ENCODE assay signal across 22 cellular contexts in genomic region chr6:137423444-137424168, GRCh38.
DNase-seq lines count a peak whose midpoint lies in the region; ATAC-seq, FAIRE-seq and TF ChIP-seq lines count a peak whose summit lies in the region.
"Had no signal": no experiment of that assay in that cellular context is flagged by ENCODE, and none has a peak within 500 bp of the region (broad histone marks: within the 10 kb centered on the region; RNA-seq: fewer than 3 reads in every experiment).

No MANE protein-coding gene starts in this region.

- H3K27me3 ChIP-seq in Karpas-422 (ENCODE audit: low read length) (no peaks in the 10 kb centered on the region), GM12878 (replicated peaks in 1 of 2; ENCODE audit: control insufficient read depth in 2 of 2, insufficient read depth in 2 of 2, low read length in 1 of 2) (no peaks in the 10 kb centered on the region), neural progenitor cell (no peaks in the 10 kb centered on the region)
- H3K27me3 ChIP-seq: hepatocyte, spleen, testis had no signal

- H3K79me2 ChIP-seq in Karpas-422 (ENCODE audit: low read length) (no peaks in the 10 kb centered on the region), GM12878 (ENCODE audit: control insufficient read depth, insufficient read depth, low read length) (no peaks in the 10 kb centered on the region), neural progenitor cell (ENCODE audit: low read depth) (no peaks in the 10 kb centered on the region)
- H3K79me2 ChIP-seq: hepatocyte had no signal

- H3K4me3 ChIP-seq in Karpas-422 (ENCODE audit: low read length) (peak overlapping the region; percentile 12), GM12878 (no peak overlapping the region), neural progenitor cell (no peak overlapping the region)
- H3K4me3 ChIP-seq: hepatocyte, spleen, testis had no signal

- FAIRE-seq in GM12878 (lab: Jason Lieb, UNC) = no peak
- FAIRE-seq: endometrium had no signal

- TF ChIP-seq EP300 in GM12878 (IDR thresholded peaks at IDR 0.05; ENCODE audit: borderline replicate concordance in 1 of 2, control insufficient read depth in 1 of 2, low read depth in 2 of 2, low read length in 2 of 2) = no peak

- no peak overlapping the region for H3K4me3 Mint-ChIP-seq in neural progenitor cell
- H3K4me3 Mint-ChIP-seq: activated T-cell treated with anti-CD3 and anti-CD28 coated beads, Interleukin-2, amount 50 U/mL, for 24 hours had no signal

- TF ChIP-seq POLR2A in GM12878 (IDR thresholded peaks at IDR 0.05; ENCODE audit: low read depth, low read length) = no peak

- no peaks in the 10 kb centered on the region for H3F3A ChIP-seq in neural progenitor cell (ENCODE audit: low read depth)

- no peaks in the 10 kb centered on the region for H3K9me2 ChIP-seq in Karpas-422 (replicated peaks; ENCODE audit: insufficient read depth, low read length)

- in situ Hi-C loops in GM12878 (cut with MboI) = no loop called here

- peaks cover 18% of the 10 kb centered on the region for H3K4me1 Mint-ChIP-seq in neural progenitor cell

- H3K9me3 ChIP-seq in Karpas-422 (ENCODE audit: low read length) (no peaks in the 10 kb centered on the region), GM12878 (replicated peaks; ENCODE audit: control insufficient read depth, insufficient read depth, low read length) (no peaks in the 10 kb centered on the region; the same call in 2 of the 3 replicates), neural progenitor cell (ENCODE audit: low read depth) (no peaks in the 10 kb centered on the region)
- H3K9me3 ChIP-seq: spleen, testis had no signal

- CTCF ChIA-PET in GM12878 (lab: Yijun Ruan, JAX) = interaction anchor here (1.1 to 1.9 kb wide), 2 partner anchors 8 to 24 kb away, joined by 3 to 4 read pairs; no protein-coding TSS in a partner anchor

- H3K36me3 ChIP-seq in Karpas-422 (ENCODE audit: insufficient read depth, low read length) = no peaks in the 10 kb centered on the region
- no peaks in the 10 kb centered on the region for H3K36me3 ChIP-seq in GM12878 (ENCODE audit: control insufficient read depth in 2 of 2, insufficient read depth in 2 of 2, low read length in 1 of 2)
- H3K36me3 ChIP-seq in neural progenitor cell = no peaks in the 10 kb centered on the region
- H3K36me3 ChIP-seq: spleen had no signal

- WGBS in GM12878 (ENCODE audit: insufficient coverage, insufficient replicate concordance, low lambda C conversion rate, missing lambda C conversion rate) = 19% methylated on average over 3 of the region's 3 CpGs

- SMC1A ChIA-PET in GM12878 (lab: Charles Lee; ENCODE audit: uncharacterized antibody, unreplicated experiment) = interaction anchor here (0.6 to 1.5 kb wide), 5 partner anchors 8 to 586 kb away, joined by 3 to 5 read pairs (median 3); no protein-coding TSS in a partner anchor

- peak overlapping the region; percentile 37 for H3K9ac ChIP-seq in Karpas-422 (ENCODE audit: low read length)
- H3K9ac ChIP-seq in GM12878 (ENCODE audit: control insufficient read depth, insufficient read depth, low read length) = no peak overlapping the region
- H3K9ac ChIP-seq in neural progenitor cell = no peak overlapping the region

- peaks cover 4% of the 10 kb centered on the region for H3K27me3 Mint-ChIP-seq in neural progenitor cell (ENCODE audit: insufficient read depth, low read depth)
- H3K27me3 Mint-ChIP-seq: activated T-cell treated with anti-CD3 and anti-CD28 coated beads, Interleukin-2, amount 50 U/mL, for 24 hours had no signal

- intact Hi-C loops in GM12878 (cut with micrococcal nuclease; ENCODE audit: unreplicated experiment) = no loop called here

- peak overlapping the region; percentile 69 for H3K4me2 ChIP-seq in Karpas-422 (ENCODE audit: low read depth, low read length, poor library complexity, severe bottlenecking)
- H3K4me2 ChIP-seq in GM12878 (ENCODE audit: control insufficient read depth, insufficient read depth) = peak overlapping the region; percentile 15; the same call in 1 of the 2 replicates
- no peak overlapping the region for H3K4me2 ChIP-seq in neural progenitor cell
- H3K4me2 ChIP-seq: hepatocyte had no signal

- POLR2A ChIA-PET in GM12878 (lab: Charles Lee) = interaction anchor here (0.6 kb wide), 1 partner anchor 578 kb away, joined by 3 read pairs; no protein-coding TSS in a partner anchor

- no peaks in the 10 kb centered on the region for H3K36me3 Mint-ChIP-seq in neural progenitor cell

- ATAC-seq in GM12878 = peak; percentile 61
- no peak for ATAC-seq in HG03108 (IDR thresholded peaks at IDR 0.05; ENCODE audit: unreplicated experiment)
- ATAC-seq: left lobe of liver had no signal

- peak; percentile 52 for DNase-seq in DMS 273 (lab: John Stamatoyannopoulos, UW; ENCODE audit: unreplicated experiment)
- no peak for DNase-seq in DMS 273 treated with DMSO at 0.1 percent for 48 hours (lab: John Stamatoyannopoulos, UW)
- DNase-seq in Karpas-422 = peak; percentile 77
- DNase-seq in GM12878 (ENCODE audit: low read depth, low spot score) = no peak
- DNase-seq in retina = peak; percentile 11
- no peak for DNase-seq in activated CD4-positive, alpha-beta T cell treated with anti-CD3 and anti-CD28 coated beads, Interleukin-2, amount 50 U/mL, for 4 hours
- DNase-seq in neural progenitor cell (ENCODE audit: low spot score) = no peak
- DNase-seq: activated naive CD4-positive, alpha-beta T cell treated with anti-CD3 and anti-CD28 coated beads, Interleukin-2, amount 50 U/mL, for 16 hours; activated T-cell treated with anti-CD3 and anti-CD28 coated beads, Interleukin-2, amount 50 U/mL, for 24 hours; Calu3; NCI-H1105; NK-92 treated with Interleukin-12 subunit alpha and Interleukin-12 subunit beta, amount 100 ng/mL, for 24 hours; spleen; stimulated activated CD8-positive, alpha-beta memory T cell treated with anti-CD3 and anti-CD28 coated beads, Interleukin-4, amount 100 ng/mL, for 48 hours; testis had no signal

- no peak overlapping the region for H3K27ac Mint-ChIP-seq in neural progenitor cell
- H3K27ac Mint-ChIP-seq: activated T-cell treated with anti-CD3 and anti-CD28 coated beads, Interleukin-2, amount 50 U/mL, for 24 hours had no signal

- H3K9me3 Mint-ChIP-seq in neural progenitor cell = peaks cover 5% of the 10 kb centered on the region
- H3K9me3 Mint-ChIP-seq: activated T-cell treated with anti-CD3 and anti-CD28 coated beads, Interleukin-2, amount 50 U/mL, for 24 hours had no signal

- RAD21 ChIA-PET in GM12878 (lab: Charles Lee; ENCODE audit: unreplicated experiment) = interaction anchor here (1.1 to 1.2 kb wide), 3 partner anchors 9 to 335 kb away, joined by 3 to 4 read pairs (median 4); no protein-coding TSS in a partner anchor

- H3K4me1 ChIP-seq in Karpas-422 (ENCODE audit: low read length) (peaks cover 58% of the 10 kb centered on the region), GM12878 (ENCODE audit: control insufficient read depth, insufficient read depth, low read length) (peaks cover 20% of the 10 kb centered on the region), neural progenitor cell (peaks cover 12% of the 10 kb centered on the region)
- H3K4me1 ChIP-seq: testis had no signal

- H2AFZ ChIP-seq in Karpas-422 (ENCODE audit: low read length) (peak overlapping the region; percentile 8; the same call in 1 of the 2 replicates), GM12878 (ENCODE audit: control insufficient read depth, low read depth, low read length) (no peak overlapping the region; the same call in 1 of the 2 replicates), neural progenitor cell (replicated peaks) (no peak overlapping the region)
- H2AFZ ChIP-seq: hepatocyte had no signal

- no peaks in the 10 kb centered on the region for H4K20me1 ChIP-seq in Karpas-422 (ENCODE audit: insufficient read depth, low read depth, low read length)
- no peaks in the 10 kb centered on the region for H4K20me1 ChIP-seq in GM12878 (ENCODE audit: control insufficient read depth, insufficient read depth)
- H4K20me1 ChIP-seq in neural progenitor cell (ENCODE audit: low read depth) = no peaks in the 10 kb centered on the region

- TF ChIP-seq CTCF in GM12878 (IDR thresholded peaks at IDR 0.05 in 2 of 3, conservative IDR thresholded peaks at IDR 0.05 in 1 of 3; ENCODE audit: control insufficient read depth in 2 of 3, extremely low read depth in 1 of 3, insufficient read depth in 1 of 3, low read depth in 3 of 3, low read length in 3 of 3) = no peak
- TF ChIP-seq CTCF in neural progenitor cell (IDR thresholded peaks at IDR 0.05) = no peak

- TF ChIP-seq RAD21 in GM12878 (IDR thresholded peaks at IDR 0.05; ENCODE audit: insufficient read depth, low read depth, low read length) = no peak

- peak overlapping the region; percentile 96 for H3K27ac ChIP-seq in Karpas-422 (ENCODE audit: low read length)
- no peak overlapping the region for H3K27ac ChIP-seq in GM12878 (ENCODE audit: control insufficient read depth, insufficient read depth)
- H3K27ac ChIP-seq in neural progenitor cell = no peak overlapping the region
- H3K27ac ChIP-seq: 22Rv1, hepatocyte, HL-60, RWPE1, spleen, testis had no signal

- BruUV-seq in GM12878 (replicated peaks; lab: Mats Ljungman, UMichigan) = no TSS peak

TF ChIP-seq in GM12878, 131 proteins besides CTCF, POLR2A, EP300 and RAD21:
- TF ChIP-seq CHD2 (IDR thresholded peaks at IDR 0.05; ENCODE audit: borderline replicate concordance, low read depth, low read length) (no peak), SPI1 (IDR thresholded peaks at IDR 0.05; ENCODE audit: borderline replicate concordance, insufficient read depth, low read depth, low read length) (peak; percentile 26; the same call in 1 of the 2 replicates), PKNOX1 (IDR thresholded peaks at IDR 0.05) (peak; percentile 83), IKZF2 (IDR thresholded peaks at IDR 0.05) (peak; percentile 22 to 66; a peak in 2 of 4 replicates), IKZF1 (conservative IDR thresholded peaks at IDR 0.05) (peak; percentile 27; the same call in 1 of the 2 replicates), PBX3 (IDR thresholded peaks at IDR 0.05; ENCODE audit: insufficient replicate concordance, low read depth, low read length) (peak; percentile 78)

Comparison
In these comparisons a context has a peak if more than half of its experiments do, and no peak if none do; other contexts are left out.
1. DNase-seq: peak in DMS 273 (single experiment), Karpas-422 (single experiment) and retina (single experiment); none in DMS 273 treated with DMSO at 0.1 percent for 48 hours (single experiment), GM12878 (single experiment), activated CD4-positive, alpha-beta T cell treated with anti-CD3 and anti-CD28 coated beads, Interleukin-2, amount 50 U/mL, for 4 hours (0 of 2) and neural progenitor cell (single experiment).